ENCODE assay signal across 8 cellular contexts in the genomic region with DNA sequence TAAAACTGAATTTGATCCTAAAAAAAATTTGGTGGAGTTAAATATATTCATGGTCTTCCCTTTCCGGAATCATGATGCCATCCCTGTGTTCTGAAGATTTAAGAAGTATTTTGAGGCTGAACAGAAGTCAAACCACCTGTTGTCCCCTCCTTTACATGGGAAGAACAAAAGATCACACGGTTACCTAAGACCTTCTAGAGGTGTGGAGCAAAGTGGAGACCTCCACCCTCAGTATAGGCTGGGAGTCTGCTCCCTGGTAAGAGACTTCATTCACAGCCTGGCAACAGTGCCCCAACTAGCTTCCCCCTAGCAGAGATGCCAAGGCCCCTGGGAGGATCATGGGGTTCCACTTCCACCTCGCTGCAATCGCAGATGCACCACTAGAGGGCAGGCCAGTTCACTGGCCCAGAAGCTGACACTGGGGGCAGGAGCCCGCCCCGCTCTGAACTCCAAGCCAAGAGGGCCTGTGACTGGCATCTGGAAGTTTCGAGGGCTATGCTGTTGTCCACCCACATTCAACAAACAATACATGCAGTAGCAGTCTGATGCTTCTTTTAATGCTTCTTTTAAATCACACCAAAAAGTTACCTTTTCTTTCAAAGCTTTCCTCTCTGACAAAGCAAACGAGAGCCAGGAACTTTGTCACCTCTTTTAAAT. TPM values are rescaled to one million over a fixed set of nuclear protein-coding genes. Genes with fewer than 3 reads are reported as not detected.
DNase-seq lines count a peak whose midpoint lies in the region; ATAC-seq and TF ChIP-seq lines count a peak whose summit lies in the region.

No MANE protein-coding gene starts in this region.

- peak overlapping the region; percentile 18 to 49 for H3K27ac ChIP-seq in left lung

- peaks cover 18% of the 10 kb centered on the region for H3K4me1 Mint-ChIP-seq in central memory CD8-positive, alpha-beta T cell

- H3K27me3 ChIP-seq in left lung = no peaks in the 10 kb centered on the region

- no peaks in the 10 kb centered on the region for H3K9me3 Mint-ChIP-seq in central memory CD8-positive, alpha-beta T cell

- H3K4me3 Mint-ChIP-seq in central memory CD8-positive, alpha-beta T cell = no peak overlapping the region

- DNase-seq in AG08396 (ENCODE audit: low spot score) = peak; percentile 79
- peak; percentile 79 for DNase-seq in NCI-H2196 (lab: John Stamatoyannopoulos, UW; ENCODE audit: unreplicated experiment)
- peak; percentile 78 for DNase-seq in activated CD4-positive, CD25-positive, alpha-beta regulatory T cell treated with anti-CD3 and anti-CD28 coated beads, Interleukin-2, amount 50 U/mL, for 72 hours
- peak; percentile 68 to 74 for DNase-seq in central memory CD8-positive, alpha-beta T cell (ENCODE audit: low spot score in 2 of 2)
- peak; percentile 85 to 92 for DNase-seq in left lung
- DNase-seq in stimulated activated CD4-positive, alpha-beta T cell treated with anti-CD3 and anti-CD28 coated beads, TNF-alpha, amount 100 ng/mL, for 24 hours (ENCODE audit: low read depth in 3 of 3) = peak; percentile 54 to 71 (median 69)

- H3K27me3 Mint-ChIP-seq in central memory CD8-positive, alpha-beta T cell = no peaks in the 10 kb centered on the region

- H3K36me3 ChIP-seq in left lung = no peaks in the 10 kb centered on the region

- peak; percentile 93 to 95 for TF ChIP-seq CTCF in left lung (IDR thresholded peaks at IDR 0.05)

- H3K9me3 ChIP-seq in left lung = no peaks in the 10 kb centered on the region

- intact Hi-C loops in left lung (cut with DNase I) = no loop called here

- H3K4me1 ChIP-seq in left lung = peaks cover 0 to 22% of the 10 kb centered on the region in 2 donors

- no peak overlapping the region for H3K4me3 ChIP-seq in left lung

- peaks cover 2% of the 10 kb centered on the region for H3K36me3 Mint-ChIP-seq in central memory CD8-positive, alpha-beta T cell (ENCODE audit: insufficient read depth)

- H3K27ac Mint-ChIP-seq in central memory CD8-positive, alpha-beta T cell (ENCODE audit: low read depth) = no peak overlapping the region

- ATAC-seq in GM18520 (IDR thresholded peaks at IDR 0.05; ENCODE audit: unreplicated experiment) = peak; percentile 47
- ATAC-seq in HG03045 (IDR thresholded peaks at IDR 0.05; ENCODE audit: unreplicated experiment) = peak; percentile 69
- peak; percentile 54 for ATAC-seq in central memory CD8-positive, alpha-beta T cell (replicated peaks; ENCODE audit: extremely low read depth, poor library complexity, severe bottlenecking)
- ATAC-seq in left lung = peak; percentile 91

RNA-seq across cellular contexts. Expression of a gene that starts 19.5 kb away (rescaled TPM):
- 10 to 100 TPM; 33.5 to 52.2 TPM for total RNA-seq in left lung

RNA-seq across cellular contexts. Expression of a gene that starts 40.1 kb away (rescaled TPM):
- total RNA-seq in left lung = 10 to 100 TPM; 43.2 to 47.6 TPM

RNA-seq across cellular contexts. Expression of a gene that starts 56.9 kb away (rescaled TPM):
- 1 to 10 TPM in 1 of 2 donors, under 1 TPM in 1; 0.82 to 4.8 TPM for total RNA-seq in left lung
